Comparison of ENCODE assay signal across 1 cellular context in the genomic region with DNA sequence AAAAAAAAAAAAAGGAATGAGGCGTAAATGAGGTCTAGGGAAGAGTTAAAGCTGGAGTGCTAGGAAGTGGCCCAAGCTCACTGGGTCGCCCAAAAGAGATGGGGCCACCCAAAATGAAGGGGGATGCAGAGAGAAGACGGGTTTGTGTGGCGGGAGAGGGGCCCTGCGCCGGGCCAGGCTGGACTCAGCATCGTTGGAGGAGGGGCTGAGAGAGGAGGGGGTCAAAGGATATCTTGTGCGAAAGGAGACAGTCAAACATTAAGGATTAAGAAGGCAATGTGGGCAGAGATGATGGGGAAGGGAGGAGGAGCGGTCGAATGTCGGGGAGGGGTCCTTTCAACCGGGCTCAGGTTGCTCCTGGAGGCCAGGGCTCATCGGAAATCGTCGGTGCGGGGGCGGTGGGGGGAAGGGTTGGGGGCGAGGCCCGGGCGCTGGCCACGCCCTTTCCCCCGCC.
A peak's percentile ranks its signal among the peaks of the same experiment; 100 is the strongest.
TF ChIP-seq lines count a peak whose summit lies in the region.

No MANE protein-coding gene starts in this region.

TF ChIP-seq in HepG2, 621 proteins besides CTCF, POLR2A, EP300 and RAD21 (continues in another document):
- TF ChIP-seq, protein P1, sequence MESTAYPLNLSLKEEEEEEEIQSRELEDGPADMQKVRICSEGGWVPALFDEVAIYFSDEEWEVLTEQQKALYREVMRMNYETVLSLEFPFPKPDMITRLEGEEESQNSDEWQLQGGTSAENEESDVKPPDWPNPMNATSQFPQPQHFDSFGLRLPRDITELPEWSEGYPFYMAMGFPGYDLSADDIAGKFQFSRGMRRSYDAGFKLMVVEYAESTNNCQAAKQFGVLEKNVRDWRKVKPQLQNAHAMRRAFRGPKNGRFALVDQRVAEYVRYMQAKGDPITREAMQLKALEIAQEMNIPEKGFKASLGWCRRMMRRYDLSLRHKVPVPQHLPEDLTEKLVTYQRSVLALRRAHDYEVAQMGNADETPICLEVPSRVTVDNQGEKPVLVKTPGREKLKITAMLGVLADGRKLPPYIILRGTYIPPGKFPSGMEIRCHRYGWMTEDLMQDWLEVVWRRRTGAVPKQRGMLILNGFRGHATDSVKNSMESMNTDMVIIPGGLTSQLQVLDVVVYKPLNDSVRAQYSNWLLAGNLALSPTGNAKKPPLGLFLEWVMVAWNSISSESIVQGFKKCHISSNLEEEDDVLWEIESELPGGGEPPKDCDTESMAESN (CRISPR knock-in tag; conservative IDR thresholded peaks at IDR 0.05), result no peak
- TF ChIP-seq THAP11 (CRISPR knock-in tag; IDR thresholded peaks at IDR 0.05) (no peak), CHD2 (IDR thresholded peaks at IDR 0.05; ENCODE audit: low read depth, low read length) (0 out of 2 replicates have a peak, but pooled peaks have one; percentile 47), ZNF292 (CRISPR knock-in tag; IDR thresholded peaks at IDR 0.05; ENCODE audit: borderline replicate concordance, low read depth) (no peak), THYN1 (CRISPR knock-in tag; IDR thresholded peaks at IDR 0.05; ENCODE audit: borderline replicate concordance, low read depth) (no peak), POLR2G (IDR thresholded peaks at IDR 0.05; ENCODE audit: low read depth, low read length) (0 out of 2 replicates have a peak, but pooled peaks have one; percentile 37), SP1 (IDR thresholded peaks at IDR 0.05) (no peak), SP1 (CRISPR knock-in tag; IDR thresholded peaks at IDR 0.05) (no peak), SRSF1 (optimal IDR thresholded peaks at IDR 0.05; ENCODE audit: low read depth, low read length) (no peak), ZNF260 (CRISPR knock-in tag; IDR thresholded peaks at IDR 0.05; ENCODE audit: borderline replicate concordance, low read depth) (no peak), ZNF430 (CRISPR knock-in tag; IDR thresholded peaks at IDR 0.05) (0 out of 2 replicates have a peak, but pooled peaks have one; percentile 19), POGZ (CRISPR knock-in tag; IDR thresholded peaks at IDR 0.05) (no peak), HCFC1 (IDR thresholded peaks at IDR 0.05; ENCODE audit: low read depth, low read length) (no peak), HNRNPL (IDR thresholded peaks at IDR 0.05; ENCODE audit: low read depth, low read length) (no peak), MAF1 (CRISPR knock-in tag; IDR thresholded peaks at IDR 0.05; ENCODE audit: borderline replicate concordance) (no peak), ZMYM3 (CRISPR knock-in tag; IDR thresholded peaks at IDR 0.05) (no peak), FIP1L1 (IDR thresholded peaks at IDR 0.05; ENCODE audit: borderline replicate concordance, insufficient read depth, low read depth, low read length) (no peak), IRX3 (CRISPR knock-in tag; IDR thresholded peaks at IDR 0.05; ENCODE audit: borderline replicate concordance, low read depth) (no peak), KAT8 (CRISPR knock-in tag; IDR thresholded peaks at IDR 0.05) (no peak), ZNF253 (CRISPR knock-in tag; IDR thresholded peaks at IDR 0.05; ENCODE audit: borderline replicate concordance) (no peak), RFX1 (IDR thresholded peaks at IDR 0.05) (no peak), PPARG (CRISPR knock-in tag; conservative IDR thresholded peaks at IDR 0.05) (no peak), PAF1 (CRISPR knock-in tag; IDR thresholded peaks at IDR 0.05) (no peak), ZNF563 (CRISPR knock-in tag; IDR thresholded peaks at IDR 0.05) (no peak), MAFF (IDR thresholded peaks at IDR 0.05; ENCODE audit: low read depth, low read length) (no peak), ZNF263 (CRISPR knock-in tag; IDR thresholded peaks at IDR 0.05) (no peak), ZBTB38 (CRISPR knock-in tag; IDR thresholded peaks at IDR 0.05) (0 out of 2 replicates have a peak, but pooled peaks have one; percentile 5), HIVEP1 (CRISPR knock-in tag; IDR thresholded peaks at IDR 0.05) (no peak), ZNF441 (CRISPR knock-in tag; IDR thresholded peaks at IDR 0.05; ENCODE audit: borderline replicate concordance) (0 out of 2 replicates have a peak, but pooled peaks have one; percentile 86), STAT5B (CRISPR knock-in tag; IDR thresholded peaks at IDR 0.05) (no peak), ZFX (CRISPR knock-in tag; IDR thresholded peaks at IDR 0.05; ENCODE audit: low read depth) (peak; percentile 26; the same call in 1 of the 2 replicates), NRL (CRISPR knock-in tag; IDR thresholded peaks at IDR 0.05; ENCODE audit: borderline replicate concordance) (no peak), MAFG (CRISPR knock-in tag; IDR thresholded peaks at IDR 0.05) (no peak), TBP (CRISPR knock-in tag; IDR thresholded peaks at IDR 0.05) (no peak), HMGA1 (CRISPR knock-in tag; conservative IDR thresholded peaks at IDR 0.05) (no peak), PHF8 (CRISPR knock-in tag; IDR thresholded peaks at IDR 0.05) (peak; percentile 37; the same call in 1 of the 2 replicates), KLF16 (CRISPR knock-in tag; IDR thresholded peaks at IDR 0.05) (no peak), ZBTB7A (CRISPR knock-in tag; IDR thresholded peaks at IDR 0.05) (peak; percentile 35; the same call in 1 of the 2 replicates), ZNF747 (CRISPR knock-in tag; IDR thresholded peaks at IDR 0.05; ENCODE audit: borderline replicate concordance) (no peak), PAWR (CRISPR knock-in tag; IDR thresholded peaks at IDR 0.05; ENCODE audit: borderline replicate concordance) (no peak), ARID2 (CRISPR knock-in tag; IDR thresholded peaks at IDR 0.05; ENCODE audit: borderline replicate concordance) (no peak), ZNF572 (CRISPR knock-in tag; IDR thresholded peaks at IDR 0.05) (0 out of 2 replicates have a peak, but pooled peaks have one; percentile 32), ZFP90 (CRISPR knock-in tag; IDR thresholded peaks at IDR 0.05; ENCODE audit: borderline replicate concordance) (0 out of 2 replicates have a peak, but pooled peaks have one; percentile 12), TBX3 (IDR thresholded peaks at IDR 0.05; ENCODE audit: borderline replicate concordance) (no peak), AKAP8 (CRISPR knock-in tag; IDR thresholded peaks at IDR 0.05) (no peak), NBN (conservative IDR thresholded peaks at IDR 0.05) (no peak), FLYWCH1 (CRISPR knock-in tag; IDR thresholded peaks at IDR 0.05) (no peak), PHB2 (IDR thresholded peaks at IDR 0.05; ENCODE audit: partially characterized antibody) (no peak), NFE2L2 (IDR thresholded peaks at IDR 0.05; ENCODE audit: low read length) (no peak), NONO (IDR thresholded peaks at IDR 0.05) (no peak), NONO (CRISPR knock-in tag; conservative IDR thresholded peaks at IDR 0.05) (no peak), YY1 (IDR thresholded peaks at IDR 0.05; ENCODE audit: insufficient read depth, insufficient replicate concordance, low read depth, low read length) (no peak), TBL1XR1 (IDR thresholded peaks at IDR 0.05; ENCODE audit: borderline replicate concordance, low read length, partially characterized antibody) (no peak), ZNF225 (CRISPR knock-in tag; IDR thresholded peaks at IDR 0.05) (no peak), NR2F2 (IDR thresholded peaks at IDR 0.05; ENCODE audit: borderline replicate concordance, low read depth) (no peak), HNRNPUL1 (IDR thresholded peaks at IDR 0.05; ENCODE audit: low read depth, low read length) (no peak), ETV6 (CRISPR knock-in tag; conservative IDR thresholded peaks at IDR 0.05) (no peak), FOSL2 (CRISPR knock-in tag; IDR thresholded peaks at IDR 0.05) (no peak)
- TF ChIP-seq, protein P2, sequence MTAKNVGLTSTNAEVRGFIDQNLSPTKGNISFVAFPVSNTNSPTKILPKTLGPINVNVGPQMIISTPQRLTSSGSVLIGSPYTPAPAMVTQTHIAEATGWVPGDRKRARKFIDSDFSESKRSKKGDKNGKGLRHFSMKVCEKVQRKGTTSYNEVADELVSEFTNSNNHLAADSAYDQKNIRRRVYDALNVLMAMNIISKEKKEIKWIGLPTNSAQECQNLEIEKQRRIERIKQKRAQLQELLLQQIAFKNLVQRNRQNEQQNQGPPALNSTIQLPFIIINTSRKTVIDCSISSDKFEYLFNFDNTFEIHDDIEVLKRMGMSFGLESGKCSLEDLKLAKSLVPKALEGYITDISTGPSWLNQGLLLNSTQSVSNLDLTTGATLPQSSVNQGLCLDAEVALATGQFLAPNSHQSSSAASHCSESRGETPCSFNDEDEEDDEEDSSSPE (CRISPR knock-in tag; IDR thresholded peaks at IDR 0.05), result no peak
- TF ChIP-seq, protein P3, sequence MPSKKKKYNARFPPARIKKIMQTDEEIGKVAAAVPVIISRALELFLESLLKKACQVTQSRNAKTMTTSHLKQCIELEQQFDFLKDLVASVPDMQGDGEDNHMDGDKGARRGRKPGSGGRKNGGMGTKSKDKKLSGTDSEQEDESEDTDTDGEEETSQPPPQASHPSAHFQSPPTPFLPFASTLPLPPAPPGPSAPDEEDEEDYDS (CRISPR knock-in tag; IDR thresholded peaks at IDR 0.05), result no peak
- TF ChIP-seq, protein P4, sequence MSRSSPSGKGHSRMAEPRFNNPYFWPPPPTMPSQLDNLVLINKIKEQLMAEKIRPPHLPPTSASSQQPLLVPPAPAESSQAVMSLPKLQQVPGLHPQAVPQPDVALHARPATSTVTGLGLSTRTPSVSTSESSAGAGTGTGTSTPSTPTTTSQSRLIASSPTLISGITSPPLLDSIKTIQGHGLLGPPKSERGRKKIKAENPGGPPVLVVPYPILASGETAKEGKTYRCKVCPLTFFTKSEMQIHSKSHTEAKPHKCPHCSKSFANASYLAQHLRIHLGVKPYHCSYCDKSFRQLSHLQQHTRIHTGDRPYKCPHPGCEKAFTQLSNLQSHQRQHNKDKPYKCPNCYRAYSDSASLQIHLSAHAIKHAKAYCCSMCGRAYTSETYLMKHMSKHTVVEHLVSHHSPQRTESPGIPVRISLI (CRISPR knock-in tag; IDR thresholded peaks at IDR 0.05; ENCODE audit: borderline replicate concordance), result peak; percentile 58; the same call in 1 of the 2 replicates
- TF ChIP-seq, protein P5, sequence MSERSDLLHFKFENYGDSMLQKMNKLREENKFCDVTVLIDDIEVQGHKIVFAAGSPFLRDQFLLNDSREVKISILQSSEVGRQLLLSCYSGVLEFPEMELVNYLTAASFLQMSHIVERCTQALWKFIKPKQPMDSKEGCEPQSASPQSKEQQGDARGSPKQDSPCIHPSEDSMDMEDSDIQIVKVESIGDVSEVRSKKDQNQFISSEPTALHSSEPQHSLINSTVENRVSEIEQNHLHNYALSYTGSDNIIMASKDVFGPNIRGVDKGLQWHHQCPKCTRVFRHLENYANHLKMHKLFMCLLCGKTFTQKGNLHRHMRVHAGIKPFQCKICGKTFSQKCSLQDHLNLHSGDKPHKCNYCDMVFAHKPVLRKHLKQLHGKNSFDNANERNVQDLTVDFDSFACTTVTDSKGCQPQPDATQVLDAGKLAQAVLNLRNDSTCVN (CRISPR knock-in tag; IDR thresholded peaks at IDR 0.05; ENCODE audit: borderline replicate concordance), result no peak
- TF ChIP-seq, protein P6, sequence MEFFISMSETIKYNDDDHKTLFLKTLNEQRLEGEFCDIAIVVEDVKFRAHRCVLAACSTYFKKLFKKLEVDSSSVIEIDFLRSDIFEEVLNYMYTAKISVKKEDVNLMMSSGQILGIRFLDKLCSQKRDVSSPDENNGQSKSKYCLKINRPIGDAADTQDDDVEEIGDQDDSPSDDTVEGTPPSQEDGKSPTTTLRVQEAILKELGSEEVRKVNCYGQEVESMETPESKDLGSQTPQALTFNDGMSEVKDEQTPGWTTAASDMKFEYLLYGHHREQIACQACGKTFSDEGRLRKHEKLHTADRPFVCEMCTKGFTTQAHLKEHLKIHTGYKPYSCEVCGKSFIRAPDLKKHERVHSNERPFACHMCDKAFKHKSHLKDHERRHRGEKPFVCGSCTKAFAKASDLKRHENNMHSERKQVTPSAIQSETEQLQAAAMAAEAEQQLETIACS (CRISPR knock-in tag; IDR thresholded peaks at IDR 0.05), result no peak
- TF ChIP-seq, protein P7, sequence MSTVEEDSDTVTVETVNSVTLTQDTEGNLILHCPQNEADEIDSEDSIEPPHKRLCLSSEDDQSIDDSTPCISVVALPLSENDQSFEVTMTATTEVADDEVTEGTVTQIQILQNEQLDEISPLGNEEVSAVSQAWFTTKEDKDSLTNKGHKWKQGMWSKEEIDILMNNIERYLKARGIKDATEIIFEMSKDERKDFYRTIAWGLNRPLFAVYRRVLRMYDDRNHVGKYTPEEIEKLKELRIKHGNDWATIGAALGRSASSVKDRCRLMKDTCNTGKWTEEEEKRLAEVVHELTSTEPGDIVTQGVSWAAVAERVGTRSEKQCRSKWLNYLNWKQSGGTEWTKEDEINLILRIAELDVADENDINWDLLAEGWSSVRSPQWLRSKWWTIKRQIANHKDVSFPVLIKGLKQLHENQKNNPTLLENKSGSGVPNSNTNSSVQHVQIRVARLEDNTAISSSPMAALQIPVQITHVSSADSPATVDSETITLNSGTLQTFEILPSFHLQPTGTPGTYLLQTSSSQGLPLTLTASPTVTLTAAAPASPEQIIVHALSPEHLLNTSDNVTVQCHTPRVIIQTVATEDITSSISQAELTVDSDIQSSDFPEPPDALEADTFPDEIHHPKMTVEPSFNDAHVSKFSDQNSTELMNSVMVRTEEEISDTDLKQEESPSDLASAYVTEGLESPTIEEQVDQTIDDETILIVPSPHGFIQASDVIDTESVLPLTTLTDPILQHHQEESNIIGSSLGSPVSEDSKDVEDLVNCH (CRISPR knock-in tag; IDR thresholded peaks at IDR 0.05), result no peak
- TF ChIP-seq, protein P8, sequence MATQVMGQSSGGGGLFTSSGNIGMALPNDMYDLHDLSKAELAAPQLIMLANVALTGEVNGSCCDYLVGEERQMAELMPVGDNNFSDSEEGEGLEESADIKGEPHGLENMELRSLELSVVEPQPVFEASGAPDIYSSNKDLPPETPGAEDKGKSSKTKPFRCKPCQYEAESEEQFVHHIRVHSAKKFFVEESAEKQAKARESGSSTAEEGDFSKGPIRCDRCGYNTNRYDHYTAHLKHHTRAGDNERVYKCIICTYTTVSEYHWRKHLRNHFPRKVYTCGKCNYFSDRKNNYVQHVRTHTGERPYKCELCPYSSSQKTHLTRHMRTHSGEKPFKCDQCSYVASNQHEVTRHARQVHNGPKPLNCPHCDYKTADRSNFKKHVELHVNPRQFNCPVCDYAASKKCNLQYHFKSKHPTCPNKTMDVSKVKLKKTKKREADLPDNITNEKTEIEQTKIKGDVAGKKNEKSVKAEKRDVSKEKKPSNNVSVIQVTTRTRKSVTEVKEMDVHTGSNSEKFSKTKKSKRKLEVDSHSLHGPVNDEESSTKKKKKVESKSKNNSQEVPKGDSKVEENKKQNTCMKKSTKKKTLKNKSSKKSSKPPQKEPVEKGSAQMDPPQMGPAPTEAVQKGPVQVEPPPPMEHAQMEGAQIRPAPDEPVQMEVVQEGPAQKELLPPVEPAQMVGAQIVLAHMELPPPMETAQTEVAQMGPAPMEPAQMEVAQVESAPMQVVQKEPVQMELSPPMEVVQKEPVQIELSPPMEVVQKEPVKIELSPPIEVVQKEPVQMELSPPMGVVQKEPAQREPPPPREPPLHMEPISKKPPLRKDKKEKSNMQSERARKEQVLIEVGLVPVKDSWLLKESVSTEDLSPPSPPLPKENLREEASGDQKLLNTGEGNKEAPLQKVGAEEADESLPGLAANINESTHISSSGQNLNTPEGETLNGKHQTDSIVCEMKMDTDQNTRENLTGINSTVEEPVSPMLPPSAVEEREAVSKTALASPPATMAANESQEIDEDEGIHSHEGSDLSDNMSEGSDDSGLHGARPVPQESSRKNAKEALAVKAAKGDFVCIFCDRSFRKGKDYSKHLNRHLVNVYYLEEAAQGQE (IDR thresholded peaks at IDR 0.05; ENCODE audit: borderline replicate concordance in 1 of 2, low read depth in 1 of 2, low read length in 2 of 2), result no peak
